In the genomic region with DNA sequence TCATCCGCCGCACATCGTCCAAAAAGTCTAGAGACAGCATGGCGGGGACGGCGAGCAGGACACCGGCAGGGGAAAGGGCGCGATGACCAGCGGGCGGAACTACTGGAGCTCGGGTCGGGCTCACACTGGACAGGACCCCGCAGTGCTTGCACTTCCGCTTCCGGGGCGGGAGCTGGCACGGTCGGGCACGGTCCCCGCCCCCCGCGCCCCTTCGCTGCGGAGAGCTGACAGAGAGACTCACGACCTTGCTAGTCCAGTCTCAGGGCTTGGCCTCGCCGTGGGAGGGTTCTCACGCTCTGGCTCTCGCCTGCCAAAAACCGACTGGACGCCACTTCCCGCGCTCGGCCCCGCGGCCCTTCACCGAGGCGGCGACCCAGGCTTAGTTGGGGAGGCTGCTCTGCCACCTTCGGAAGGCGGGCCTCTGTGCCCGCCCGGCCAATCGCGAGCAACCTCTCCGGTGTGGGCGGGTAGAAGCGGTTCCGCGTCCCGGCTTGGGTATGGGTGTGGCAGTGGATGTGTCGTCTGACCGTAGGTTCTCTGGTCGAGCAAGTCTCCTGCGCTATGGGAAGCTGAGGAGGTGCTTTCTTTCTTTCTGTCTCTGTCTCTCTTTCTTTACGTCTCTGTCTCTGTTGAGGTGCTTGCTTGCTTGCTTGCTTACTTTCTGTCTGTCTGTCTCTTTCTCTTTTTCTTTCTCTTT, we compare ENCODE assay signal across 8 cellular contexts. TPM values are rescaled to one million over a fixed set of nuclear protein-coding genes. Genes with fewer than 3 reads are reported as not detected.
DNase-seq lines count a peak whose midpoint lies in the region; ATAC-seq and TF ChIP-seq lines count a peak whose summit lies in the region.

A gene (minus strand): TSS at position 104 of the 697 bp plus-strand sequence. CDS start 64 bp downstream, at position 40.

- intact Hi-C loops in right cardiac atrium (cut with DNase I) (no loop called here), uterus (cut with DNase I; ENCODE audit: low total_unique reads) (no loop called here)

- peak; percentile 48 to 65 for TF ChIP-seq POLR2A in uterus (IDR thresholded peaks at IDR 0.05)

- H3K4me1 ChIP-seq in right cardiac atrium (ENCODE audit: control insufficient read depth, insufficient read depth, low read length) (no peaks in the 10 kb centered on the region), uterus (peaks cover 0 to 3% of the 10 kb centered on the region in 2 donors)

- peak in 2 of 4 experiments; percentile 12 to 18 for TF ChIP-seq CTCF in uterus (IDR thresholded peaks at IDR 0.05)

- H3K4me3 ChIP-seq in right cardiac atrium (ENCODE audit: low read length) (peak within 1 kb of the TSS; percentile 86), uterus (peak within 1 kb of the TSS; percentile 72 to 79)

- H3K36me3 ChIP-seq in uterus: no peaks in the 10 kb centered on the region

- DNase-seq in NCI-H187 (lab: John Stamatoyannopoulos, UW): peak; percentile 62 to 87
- DNase-seq in T-helper 2 cell: peak; percentile 81 to 95 (median 86)
- DNase-seq in anterior cingulate cortex (lab: John Stamatoyannopoulos, UW): peak; percentile 78 to 100 (median 96)
- peak; percentile 95 to 98 (median 98) for DNase-seq in right cardiac atrium
- peak; percentile 82 for DNase-seq in pulmonary artery endothelial cell (ENCODE audit: low read depth, low spot score)
- peak; percentile 91 for DNase-seq in uterus

- under 1% methylated on average over 57 of the region's 57 CpGs for WGBS in right cardiac atrium

- H3K27ac ChIP-seq in right cardiac atrium (ENCODE audit: low read length) (peak within 1 kb of the TSS; percentile 88), uterus (peak within 1 kb of the TSS; percentile 86 to 95)

- H3K27me3 ChIP-seq in right cardiac atrium (ENCODE audit: control insufficient read depth, insufficient read depth) (no peaks in the 10 kb centered on the region), uterus (no peaks in the 10 kb centered on the region)

- no peaks in the 10 kb centered on the region for H3K9me3 ChIP-seq in right cardiac atrium (ENCODE audit: control insufficient read depth, low read length)
- H3K9me3 ChIP-seq in uterus: no peaks in the 10 kb centered on the region

- peak; percentile 96 for ATAC-seq in GM18498 (IDR thresholded peaks at IDR 0.05; ENCODE audit: unreplicated experiment)
- peak; percentile 89 for ATAC-seq in HG02938 (IDR thresholded peaks at IDR 0.05; ENCODE audit: unreplicated experiment)
- peak; percentile 99 for ATAC-seq in right cardiac atrium

RNA-seq across cellular contexts. Expression of the gene that starts here (rescaled TPM):
- 10 to 100 TPM; 86.2 to 91.6 (median 88.1) TPM for total RNA-seq in right cardiac atrium
- 92.2 TPM for polyA plus RNA-seq in right cardiac atrium
- 226 and 288 TPM in 2 replicates for total RNA-seq in pulmonary artery endothelial cell
- total RNA-seq in uterus: 100 to 1,000 TPM; 117 to 261 (median 204) TPM

Comparison
In these comparisons a context has a peak if more than half of its experiments do, and no peak if none do; other contexts are left out.
1. Peak in every context shown above with its lines: DNase-seq, ATAC-seq, H3K4me3 ChIP-seq and H3K27ac ChIP-seq.